6 cellular contexts compared by ENCODE assay signal in the genomic region with DNA sequence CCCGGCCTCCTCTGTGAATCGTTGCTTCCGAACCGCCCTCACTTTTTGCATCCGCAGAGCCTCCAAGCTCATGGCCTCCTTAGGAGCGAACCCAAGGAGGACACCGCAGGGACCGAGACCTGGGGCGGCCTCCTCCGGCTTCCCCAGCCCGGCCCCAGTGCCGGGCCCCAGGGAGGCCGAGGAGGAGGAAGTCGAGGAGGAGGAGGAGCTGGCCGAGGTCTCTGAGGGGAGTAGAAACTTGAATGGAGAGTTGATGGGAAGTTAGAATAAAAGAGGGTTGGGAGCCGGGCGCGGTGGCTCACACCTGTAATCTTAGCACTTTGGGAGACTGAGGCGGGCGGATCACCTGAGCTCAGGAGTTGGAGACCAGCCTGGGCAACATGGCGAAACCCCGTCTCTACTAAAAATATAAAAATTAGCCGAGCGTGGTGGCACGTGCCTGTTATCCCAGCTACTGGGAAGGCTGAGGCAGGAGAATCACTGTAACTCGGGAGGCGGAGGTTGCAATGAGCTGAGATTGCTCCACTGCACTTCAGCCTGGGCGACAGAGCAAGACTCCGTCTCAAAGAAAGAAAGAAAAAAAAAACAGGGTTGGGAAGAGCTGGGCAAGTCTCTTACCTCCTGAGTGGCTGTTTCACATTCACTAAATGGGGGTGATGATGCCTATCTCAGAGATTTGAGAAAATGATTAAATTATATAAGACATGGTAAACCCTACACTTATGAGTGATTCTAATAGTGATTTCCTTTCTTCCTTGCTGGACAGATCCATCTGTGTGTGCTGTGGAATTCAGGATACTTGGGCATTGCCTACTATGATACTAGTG.
DNase-seq lines count a peak whose midpoint lies in the region; ATAC-seq lines count a peak whose summit lies in the region.

No MANE protein-coding gene starts in this region.

- peak overlapping the region; percentile 97 for H3K27ac Mint-ChIP-seq in T-helper 2 cell treated with Interferon-gamma antibody and Interleukin-4, amounts not matched to agents 5 μg/mL and 100 μg/mL, for 36 hours

- peak overlapping the region; percentile 95 for H3K4me3 Mint-ChIP-seq in T-helper 2 cell treated with Interferon-gamma antibody and Interleukin-4, amounts not matched to agents 5 μg/mL and 100 μg/mL, for 36 hours

- DNase-seq in T-helper 2 cell treated with Interferon-gamma antibody and Interleukin-4, amounts not matched to agents 5 μg/mL and 100 μg/mL, for 36 hours (ENCODE audit: low spot score) = no peak
- peak; percentile 49 for DNase-seq in kidney tubule cell (ENCODE audit: low spot score)
- DNase-seq in islet precursor cell = no peak
- DNase-seq in OCI-M2 (lab: John Stamatoyannopoulos, UW; ENCODE audit: unreplicated experiment) = no peak

- ATAC-seq in GM21723 (IDR thresholded peaks at IDR 0.05; ENCODE audit: unreplicated experiment) (peak; percentile 8), GM18867 (IDR thresholded peaks at IDR 0.05; ENCODE audit: unreplicated experiment) (no peak)

- H3K27me3 Mint-ChIP-seq in T-helper 2 cell treated with Interferon-gamma antibody and Interleukin-4, amounts not matched to agents 5 μg/mL and 100 μg/mL, for 36 hours (ENCODE audit: low read depth) = no peaks in the 10 kb centered on the region

- peaks cover 49% of the 10 kb centered on the region for H3K4me1 Mint-ChIP-seq in T-helper 2 cell treated with Interferon-gamma antibody and Interleukin-4, amounts not matched to agents 5 μg/mL and 100 μg/mL, for 36 hours (ENCODE audit: low read depth)

- H3K9me3 Mint-ChIP-seq in T-helper 2 cell treated with Interferon-gamma antibody and Interleukin-4, amounts not matched to agents 5 μg/mL and 100 μg/mL, for 36 hours = no peaks in the 10 kb centered on the region

- H3K36me3 Mint-ChIP-seq in T-helper 2 cell treated with Interferon-gamma antibody and Interleukin-4, amounts not matched to agents 5 μg/mL and 100 μg/mL, for 36 hours (ENCODE audit: low read depth) = peaks cover 34% of the 10 kb centered on the region
